Comparison of ENCODE assay signal across 1 cellular context in genomic region chr9:87445646-87446045, GRCh38.
A peak's percentile ranks its signal among the peaks of the same experiment; 100 is the strongest.
TF ChIP-seq lines count a peak whose summit lies in the region.

No MANE protein-coding gene starts in this region.

TF ChIP-seq in A549, 52 proteins besides CTCF, POLR2A, EP300 and RAD21 (continued from another document):
- TF ChIP-seq MAX (IDR thresholded peaks at IDR 0.05) (0 out of 2 replicates have a peak, but pooled peaks have one; percentile 23), E2F6 (IDR thresholded peaks at IDR 0.05; ENCODE audit: borderline replicate concordance, low read depth) (no peak), NFE2L2 (conservative IDR thresholded peaks at IDR 0.05; ENCODE audit: low read length) (no peak), TFCP2L1 (CRISPR knock-in tag; IDR thresholded peaks at IDR 0.05) (no peak), RFX5 (IDR thresholded peaks at IDR 0.05) (peak; percentile 70; the same call in 1 of the 2 replicates), EHF (CRISPR knock-in tag; IDR thresholded peaks at IDR 0.05) (no peak), CBX8 (IDR thresholded peaks at IDR 0.05) (no peak), RCOR1 (IDR thresholded peaks at IDR 0.05; ENCODE audit: low read depth, low read length) (no peak)
